In genomic region chr4:155419266-155419665, GRCh38 we compare ENCODE assay signal across 26 cellular contexts. TPM values are rescaled to one million over a fixed set of nuclear protein-coding genes. Genes with fewer than 3 reads are reported as not detected.
DNase-seq lines count a peak whose midpoint lies in the region; TF ChIP-seq lines count a peak whose summit lies in the region.
"Had no signal": no experiment of that assay in that cellular context is flagged by ENCODE, and none has a peak within 500 bp of the region (broad histone marks: within the 10 kb centered on the region; RNA-seq: fewer than 3 reads in every experiment).

No MANE protein-coding gene starts in this region.

- peaks cover 1% of the 10 kb centered on the region for H3K36me3 Mint-ChIP-seq in progenitor cell of endocrine pancreas (ENCODE audit: insufficient read depth)
- no peaks in the 10 kb centered on the region for H3K36me3 Mint-ChIP-seq in nephron progenitor cell (ENCODE audit: low read depth)
- H3K36me3 Mint-ChIP-seq: activated naive CD4-positive, alpha-beta T cell treated with anti-CD3 and anti-CD28 coated beads, Interleukin-2, amount 50 U/mL, for 72 hours; natural killer cell treated with Interleukin-12 subunit alpha and Interleukin-12 subunit beta and Interleukin-15 and Interleukin-18, amount 100 ng/mL, for 72 hours had no signal

- H3K9me3 Mint-ChIP-seq in progenitor cell of endocrine pancreas (ENCODE audit: low read depth), result peaks cover 30% of the 10 kb centered on the region
- peaks cover 31% of the 10 kb centered on the region for H3K9me3 Mint-ChIP-seq in nephron progenitor cell
- H3K9me3 Mint-ChIP-seq: activated naive CD4-positive, alpha-beta T cell treated with anti-CD3 and anti-CD28 coated beads, Interleukin-2, amount 50 U/mL, for 72 hours; activated T-helper 1 cell treated with anti-CD3 and anti-CD28 coated beads, Interleukin-12 subunit alpha, Interleukin-12 subunit beta, Interleukin-2, Interleukin-4 antibody, amounts not matched to agents 30 ng/mL and 10 ng/mL and 1 ng/mL, durations not matched to agents 14 hours and 24 hours and 36 hours; CD4-positive, alpha-beta T cell; natural killer cell treated with Interleukin-12 subunit alpha and Interleukin-12 subunit beta and Interleukin-15 and Interleukin-18, amount 100 ng/mL, for 72 hours had no signal

- peak; percentile 15 for DNase-seq in AG20443 (ENCODE audit: low spot score)
- peak; percentile 42 for DNase-seq in NCI-H526 treated with DMSO at 0.1 percent for 48 hours (lab: John Stamatoyannopoulos, UW)
- DNase-seq in epithelial cell of esophagus (ENCODE audit: low read depth), result peak; percentile 83
- DNase-seq in iris pigment epithelial cell (ENCODE audit: low read depth), result peak; percentile 89
- DNase-seq in activated effector memory CD4-positive, alpha-beta T cell treated with Interleukin-2 at 50 U/mL for 16 hours, result no peak
- DNase-seq in progenitor cell of endocrine pancreas (ENCODE audit: low spot score, unreplicated experiment), result no peak
- no peak for DNase-seq in AML-193 (lab: John Stamatoyannopoulos, UW)
- no peak for DNase-seq in nephron progenitor cell
- DNase-seq: ACHN; activated CD4-positive, alpha-beta T cell treated with anti-CD3 and anti-CD28 coated beads for 48 hours; CD4-positive, alpha-beta T cell; DMS 273 treated with DMSO at 0.1 percent for 48 hours; effector CD4-positive, alpha-beta T cell; GDM1; H7; left lung; NCI-H2171; NCI-H524 treated with DMSO at 0.1 percent for 48 hours; pancreas; SHP77; substantia nigra had no signal

- TF ChIP-seq CTCF in epithelial cell of esophagus (IDR thresholded peaks at IDR 0.05; ENCODE audit: insufficient read depth, low read depth, low read length, missing control alignments) (no peak), progenitor cell of endocrine pancreas (IDR thresholded peaks at IDR 0.05; ENCODE audit: unreplicated experiment) (no peak), nephron progenitor cell (IDR thresholded peaks at IDR 0.05) (no peak)

- H3K27me3 Mint-ChIP-seq in progenitor cell of endocrine pancreas (no peaks in the 10 kb centered on the region), nephron progenitor cell (ENCODE audit: low read depth, poor library complexity) (no peaks in the 10 kb centered on the region)
- H3K27me3 Mint-ChIP-seq: CD4-positive, alpha-beta T cell had no signal

- H3K4me1 Mint-ChIP-seq in progenitor cell of endocrine pancreas (ENCODE audit: low read depth) (peaks cover 22% of the 10 kb centered on the region), nephron progenitor cell (peaks cover 7% of the 10 kb centered on the region)

- no peak overlapping the region for H3K4me3 Mint-ChIP-seq in progenitor cell of endocrine pancreas (ENCODE audit: low read depth)
- H3K4me3 Mint-ChIP-seq in nephron progenitor cell, result no peak overlapping the region
- H3K4me3 Mint-ChIP-seq: activated T-helper 1 cell treated with anti-CD3 and anti-CD28 coated beads, Interleukin-12 subunit alpha, Interleukin-12 subunit beta, Interleukin-2, Interleukin-4 antibody, amounts not matched to agents 30 ng/mL and 10 ng/mL and 1 ng/mL, durations not matched to agents 14 hours and 24 hours and 36 hours; CD4-positive, alpha-beta T cell; natural killer cell treated with Interleukin-12 subunit alpha and Interleukin-12 subunit beta and Interleukin-15 and Interleukin-18, amount 100 ng/mL, for 72 hours had no signal

- no peak overlapping the region for H3K27ac Mint-ChIP-seq in progenitor cell of endocrine pancreas
- no peak overlapping the region for H3K27ac Mint-ChIP-seq in nephron progenitor cell
- H3K27ac Mint-ChIP-seq: activated naive CD4-positive, alpha-beta T cell treated with anti-CD3 and anti-CD28 coated beads, Interleukin-2, amount 50 U/mL, for 72 hours; activated T-helper 1 cell treated with anti-CD3 and anti-CD28 coated beads, Interleukin-12 subunit alpha, Interleukin-12 subunit beta, Interleukin-2, Interleukin-4 antibody, amounts not matched to agents 30 ng/mL and 10 ng/mL and 1 ng/mL, durations not matched to agents 14 hours and 24 hours and 36 hours; CD4-positive, alpha-beta T cell; natural killer cell treated with Interleukin-12 subunit alpha and Interleukin-12 subunit beta and Interleukin-15 and Interleukin-18, amount 100 ng/mL, for 72 hours had no signal

- H3K4me3 ChIP-seq in epithelial cell of esophagus (ENCODE audit: low read length), result no peak overlapping the region
- H3K4me3 ChIP-seq: esophagus muscularis mucosa, K562, left lung, pancreas had no signal

RNA-seq across cellular contexts. Expression of gene MAP9, which starts 42.5 kb away (rescaled TPM):
- 33.2 and 34.2 TPM in 2 replicates for total RNA-seq in progenitor cell of endocrine pancreas

Comparison
In these comparisons a context has a peak if more than half of its experiments do, and no peak if none do; other contexts are left out.
1. DNase-seq: peak in AG20443 (single experiment), NCI-H526 treated with DMSO at 0.1 percent for 48 hours (single experiment), epithelial cell of esophagus (single experiment) and iris pigment epithelial cell (single experiment); none in activated effector memory CD4-positive, alpha-beta T cell treated with Interleukin-2 at 50 U/mL for 16 hours (single experiment), progenitor cell of endocrine pancreas (single experiment), AML-193 (0 of 2) and nephron progenitor cell (single experiment).